Comparison of ENCODE assay signal across 16 cellular contexts in genomic region chr19:38227272-38228004, GRCh38. TPM values are rescaled to one million over a fixed set of nuclear protein-coding genes. Genes with fewer than 3 reads are reported as not detected.
DNase-seq lines count a peak whose midpoint lies in the region; ATAC-seq lines count a peak whose summit lies in the region.
"Had no signal": no experiment of that assay in that cellular context is flagged by ENCODE, and none has a peak within 500 bp of the region (broad histone marks: within the 10 kb centered on the region; RNA-seq: fewer than 3 reads in every experiment).

No MANE protein-coding gene starts in this region.

- no peak overlapping the region for H2AFZ ChIP-seq in neuron (ENCODE audit: low read depth, low read length)

- H3K27me3 Mint-ChIP-seq in activated CD4-positive, alpha-beta T cell treated with anti-CD3 and anti-CD28 coated beads, Interleukin-2, amount 10 ng/mL, durations not matched to agents 24 days and 14 days, result peaks cover 64% of the 10 kb centered on the region

- H3K36me3 ChIP-seq in HUES64 (ENCODE audit: insufficient read depth, low read length) (no peaks in the 10 kb centered on the region), neuron (ENCODE audit: insufficient read depth, low read length) (peaks cover 4% of the 10 kb centered on the region)
- H3K36me3 ChIP-seq: ascending aorta had no signal

- H3K9ac ChIP-seq in HUES64 (ENCODE audit: low read depth, low read length), result peak overlapping the region; percentile 60; the same call in 1 of the 2 replicates

- ATAC-seq in esophagus mucosa, result peak; percentile 16
- no peak for ATAC-seq in GM19395 (IDR thresholded peaks at IDR 0.05; ENCODE audit: unreplicated experiment)
- ATAC-seq in HG03378 (IDR thresholded peaks at IDR 0.05; ENCODE audit: unreplicated experiment), result no peak
- ATAC-seq: stimulated activated naive CD8-positive, alpha-beta T cell treated with anti-CD3 and anti-CD28 coated beads, Interleukin-15, Interleukin-2, amounts not matched to agents 100 U/mL and 50 U/mL, for 24 hours had no signal

- peak overlapping the region; percentile 37; the same call in 1 of the 2 replicates for H3K27ac ChIP-seq in HUES64 (ENCODE audit: low read depth, low read length)
- H3K27ac ChIP-seq: ascending aorta, SK-N-MC had no signal

- no peak for DNase-seq in activated CD4-positive, alpha-beta T cell treated with anti-CD3 and anti-CD28 coated beads, Interleukin-2, amount 10 ng/mL, durations not matched to agents 24 days and 14 days
- DNase-seq in activated CD4-positive, alpha-beta T cell treated with anti-CD3 and anti-CD28 coated beads for 4 hours, result no peak
- DNase-seq in NCI-H128 (lab: John Stamatoyannopoulos, UW; ENCODE audit: unreplicated experiment), result no peak
- DNase-seq: activated effector memory CD4-positive, alpha-beta T cell treated with Interleukin-2 at 50 U/mL for 16 hours; Caco-2; GDM1; kidney glomerular epithelial cell; stimulated activated naive CD8-positive, alpha-beta T cell treated with anti-CD3 and anti-CD28 coated beads, Interleukin-15, Interleukin-2, amounts not matched to agents 100 U/mL and 50 U/mL, for 24 hours had no signal

- H3K27ac Mint-ChIP-seq in activated CD4-positive, alpha-beta T cell treated with anti-CD3 and anti-CD28 coated beads, Interleukin-2, amount 10 ng/mL, durations not matched to agents 24 days and 14 days, result peak overlapping the region; percentile 5

- intact Hi-C loops in activated CD4-positive, alpha-beta T cell treated with anti-CD3 and anti-CD28 coated beads, Interleukin-2, amount 10 ng/mL, durations not matched to agents 24 days and 14 days (cut with micrococcal nuclease), result loop anchor here (10.0 kb wide), 1 partner anchor 83 kb away; no protein-coding TSS in a partner anchor

- H3K4me3 ChIP-seq in HUES64 (ENCODE audit: low read length), result peak overlapping the region; percentile 42
- peak overlapping the region; percentile 56 for H3K4me3 ChIP-seq in neuron (ENCODE audit: low read length)
- H3K4me3 ChIP-seq: SK-N-MC had no signal

- WGBS in HUES64, result 31% methylated on average over 11 of the region's 11 CpGs

- H3K9me3 ChIP-seq in HUES64 (ENCODE audit: insufficient read depth, low read depth, low read length) (no peaks in the 10 kb centered on the region), neuron (ENCODE audit: low read length) (no peaks in the 10 kb centered on the region)
- H3K9me3 ChIP-seq: ascending aorta, Caco-2 had no signal

- H3K36me3 Mint-ChIP-seq in activated CD4-positive, alpha-beta T cell treated with anti-CD3 and anti-CD28 coated beads, Interleukin-2, amount 10 ng/mL, durations not matched to agents 24 days and 14 days (ENCODE audit: low read depth), result no peaks in the 10 kb centered on the region

- peaks cover 45% of the 10 kb centered on the region for H3K27me3 ChIP-seq in HUES64 (ENCODE audit: insufficient read depth, low read length)
- H3K27me3 ChIP-seq in neuron (ENCODE audit: insufficient read depth, low read length), result no peaks in the 10 kb centered on the region

- H3K4me1 Mint-ChIP-seq in activated CD4-positive, alpha-beta T cell treated with anti-CD3 and anti-CD28 coated beads, Interleukin-2, amount 10 ng/mL, durations not matched to agents 24 days and 14 days, result peaks cover 24% of the 10 kb centered on the region

- H3K9me3 Mint-ChIP-seq in activated CD4-positive, alpha-beta T cell treated with anti-CD3 and anti-CD28 coated beads, Interleukin-2, amount 10 ng/mL, durations not matched to agents 24 days and 14 days, result no peaks in the 10 kb centered on the region

- peaks cover 12% of the 10 kb centered on the region; the same call in 1 of the 2 replicates for H3K4me1 ChIP-seq in HUES64 (ENCODE audit: insufficient read depth, low read length)
- H3K4me1 ChIP-seq in neuron (ENCODE audit: insufficient read depth, low read length), result peaks cover 27% of the 10 kb centered on the region

- H3K4me3 Mint-ChIP-seq in activated CD4-positive, alpha-beta T cell treated with anti-CD3 and anti-CD28 coated beads, Interleukin-2, amount 10 ng/mL, durations not matched to agents 24 days and 14 days, result peak overlapping the region; percentile 46

RNA-seq across cellular contexts. Expression of gene DPF1, which starts 3.4 kb away (rescaled TPM):
- 1.8 and 2.0 TPM in 2 replicates for total RNA-seq in activated CD4-positive, alpha-beta T cell treated with anti-CD3 and anti-CD28 coated beads, Interleukin-2, amount 10 ng/mL, durations not matched to agents 24 days and 14 days
- 10.9 TPM for polyA plus RNA-seq in HUES64 (2013, experiment 1 of 2)
- polyA plus RNA-seq in HUES64 (2013, experiment 2 of 2), result 7.2 TPM
- 0.16 TPM for total RNA-seq in esophagus mucosa
- total RNA-seq: ascending aorta had no signal

RNA-seq across cellular contexts. Expression of gene PPP1R14A, which starts 28.7 kb away (rescaled TPM):
- total RNA-seq in activated CD4-positive, alpha-beta T cell treated with anti-CD3 and anti-CD28 coated beads, Interleukin-2, amount 10 ng/mL, durations not matched to agents 24 days and 14 days, result 60.3 and 61.1 TPM in 2 replicates
- 4.4 TPM for polyA plus RNA-seq in HUES64 (2013, experiment 1 of 2)
- polyA plus RNA-seq in HUES64 (2013, experiment 2 of 2), result 7.0 TPM
- total RNA-seq in esophagus mucosa, result 2.8 TPM
- total RNA-seq: LHCN-M2 had no signal

RNA-seq across cellular contexts. Expression of gene SPINT2, which starts 36.9 kb away (rescaled TPM):
- total RNA-seq in activated CD4-positive, alpha-beta T cell treated with anti-CD3 and anti-CD28 coated beads, Interleukin-2, amount 10 ng/mL, durations not matched to agents 24 days and 14 days, result 69.6 and 70.7 TPM in 2 replicates
- 158 TPM for polyA plus RNA-seq in HUES64 (2013, experiment 1 of 2)
- polyA plus RNA-seq in HUES64 (2013, experiment 2 of 2), result 161 TPM
- total RNA-seq in esophagus mucosa, result 356 TPM

Comparison
In these comparisons a context has a peak if more than half of its experiments do, and no peak if none do; other contexts are left out.
1. RNA of gene PPP1R14A, which starts 28.7 kb away (total RNA-seq): 60.3 to 61.1 TPM in activated CD4-positive, alpha-beta T cell treated with anti-CD3 and anti-CD28 coated beads, Interleukin-2, amount 10 ng/mL, durations not matched to agents 24 days and 14 days; 2.8 TPM in esophagus mucosa (single experiment); every median in the first group is over 10 times any median in the second.